ENCODE assay signal across 23 cellular contexts in genomic region chr4:79212311-79212710, GRCh38.
"Had no signal": no experiment of that assay in that cellular context is flagged by ENCODE, and none has a peak within 500 bp of the region (broad histone marks: within the 10 kb centered on the region; RNA-seq: fewer than 3 reads in every experiment).

No MANE protein-coding gene starts in this region.

- H3K27me3 ChIP-seq: colonic mucosa, dorsolateral prefrontal cortex, esophagus muscularis mucosa, gastrocnemius medialis, neutrophil, ovary, upper lobe of right lung had no signal

- ATAC-seq: effector memory CD8-positive, alpha-beta T cell; gastrocnemius medialis; naive thymus-derived CD8-positive, alpha-beta T cell; upper lobe of right lung had no signal

- H3K4me3 ChIP-seq: colonic mucosa, dorsolateral prefrontal cortex, esophagus muscularis mucosa, gastrocnemius medialis, left ventricle myocardium inferior, ovary, prostate gland, upper lobe of right lung had no signal

- H3K4me3 Mint-ChIP-seq: activated CD4-positive, alpha-beta memory T cell treated with anti-CD3 and anti-CD28 coated beads, Interleukin-2, amount 10 ng/mL, durations not matched to agents 7 days and 5 days; activated naive CD4-positive, alpha-beta T cell treated with anti-CD3 and anti-CD28 coated beads, Interleukin-2, amount 10 ng/mL, durations not matched to agents 7 days and 5 days; effector memory CD8-positive, alpha-beta T cell; mesothelial cell of epicardium; naive thymus-derived CD8-positive, alpha-beta T cell had no signal

- H3K36me3 Mint-ChIP-seq: activated naive CD4-positive, alpha-beta T cell treated with anti-CD3 and anti-CD28 coated beads, Interleukin-2, amount 10 ng/mL, durations not matched to agents 7 days and 5 days; mesothelial cell of epicardium; naive thymus-derived CD8-positive, alpha-beta T cell had no signal

- H3K4me1 Mint-ChIP-seq: activated CD4-positive, alpha-beta memory T cell treated with anti-CD3 and anti-CD28 coated beads, Interleukin-2, amount 10 ng/mL, durations not matched to agents 7 days and 5 days; activated naive CD4-positive, alpha-beta T cell treated with anti-CD3 and anti-CD28 coated beads, Interleukin-2, amount 10 ng/mL, durations not matched to agents 7 days and 5 days; naive thymus-derived CD8-positive, alpha-beta T cell had no signal

- H3K9me3 ChIP-seq: colonic mucosa, esophagus muscularis mucosa, gastrocnemius medialis, left ventricle myocardium inferior, neutrophil, ovary, prostate gland, upper lobe of right lung had no signal

- H3K9me3 Mint-ChIP-seq: activated CD4-positive, alpha-beta memory T cell treated with anti-CD3 and anti-CD28 coated beads, Interleukin-2, amount 10 ng/mL, durations not matched to agents 7 days and 5 days; activated naive CD4-positive, alpha-beta T cell treated with anti-CD3 and anti-CD28 coated beads, Interleukin-2, amount 10 ng/mL, durations not matched to agents 7 days and 5 days; effector memory CD8-positive, alpha-beta T cell; mesothelial cell of epicardium had no signal

- H3K4me1 ChIP-seq: left ventricle myocardium inferior, prostate gland, upper lobe of right lung had no signal

- H3K36me3 ChIP-seq: colonic mucosa, esophagus muscularis mucosa, gastrocnemius medialis, left ventricle myocardium inferior, neutrophil, ovary, prostate gland, upper lobe of right lung had no signal

- H3K27me3 Mint-ChIP-seq: activated CD4-positive, alpha-beta memory T cell treated with anti-CD3 and anti-CD28 coated beads, Interleukin-2, amount 10 ng/mL, durations not matched to agents 7 days and 5 days; activated naive CD4-positive, alpha-beta T cell treated with anti-CD3 and anti-CD28 coated beads, Interleukin-2, amount 10 ng/mL, durations not matched to agents 7 days and 5 days; effector memory CD8-positive, alpha-beta T cell had no signal

- DNase-seq: activated CD4-positive, alpha-beta memory T cell treated with anti-CD3 and anti-CD28 coated beads, Interleukin-2, amount 10 ng/mL, durations not matched to agents 7 days and 5 days; activated CD4-positive, alpha-beta T cell treated with anti-CD3 and anti-CD28 coated beads for 48 hours; activated effector memory CD4-positive, alpha-beta T cell treated with anti-CD3 and anti-CD28 coated beads, Interleukin-2, amount 50 U/mL, for 16 hours; activated naive CD4-positive, alpha-beta T cell treated with anti-CD3 and anti-CD28 coated beads, Interleukin-2, amount 10 ng/mL, durations not matched to agents 7 days and 5 days; activated T-cell treated with anti-CD3 and anti-CD28 coated beads for 4 hours; amygdala; colonic mucosa; dorsolateral prefrontal cortex; effector memory CD8-positive, alpha-beta T cell; gastrocnemius medialis; head of caudate nucleus; hypothalamus; left ventricle myocardium inferior; naive thymus-derived CD8-positive, alpha-beta T cell; ovary; stimulated activated CD4-positive, alpha-beta T cell treated with anti-CD3 and anti-CD28 coated beads, Interleukin-4, amount 100 ng/mL, for 24 hours; stimulated activated naive CD4-positive, alpha-beta T cell treated with Interleukin-2 at 50 U/mL for 16 hours; T1000; upper lobe of right lung had no signal

- H3K27ac ChIP-seq: colonic mucosa, esophagus muscularis mucosa, gastrocnemius medialis, left ventricle myocardium inferior, neutrophil, ovary, prostate gland, upper lobe of right lung had no signal

- H3K27ac Mint-ChIP-seq: activated CD4-positive, alpha-beta memory T cell treated with anti-CD3 and anti-CD28 coated beads, Interleukin-2, amount 10 ng/mL, durations not matched to agents 7 days and 5 days; activated naive CD4-positive, alpha-beta T cell treated with anti-CD3 and anti-CD28 coated beads, Interleukin-2, amount 10 ng/mL, durations not matched to agents 7 days and 5 days; effector memory CD8-positive, alpha-beta T cell; mesothelial cell of epicardium; naive thymus-derived CD8-positive, alpha-beta T cell had no signal
